8 cellular contexts compared by ENCODE assay signal in the genomic region with DNA sequence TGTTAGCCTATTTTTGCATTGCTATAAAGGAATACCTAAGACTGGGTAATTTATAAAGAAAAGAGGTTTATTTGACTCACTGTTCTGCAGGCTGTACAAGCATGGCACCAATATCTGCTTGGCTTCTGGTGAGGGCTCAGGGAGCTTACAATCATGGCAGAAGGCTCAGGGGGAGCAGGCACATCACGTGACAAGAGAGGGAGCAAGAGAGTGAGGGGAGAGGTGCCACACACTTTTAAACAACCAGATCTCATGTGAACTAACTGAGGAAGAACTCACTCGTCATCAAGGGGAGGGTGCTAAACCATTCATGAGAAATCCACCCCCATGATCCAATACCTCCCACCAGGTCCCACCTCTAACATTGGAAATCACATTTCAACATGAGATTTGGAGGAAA.
"Had no signal": no experiment of that assay in that cellular context is flagged by ENCODE, and none has a peak within 500 bp of the region (broad histone marks: within the 10 kb centered on the region; RNA-seq: fewer than 3 reads in every experiment).

No MANE protein-coding gene starts in this region.

- DNase-seq: GM23248, H7, HFFc6, KG1 had no signal

- ATAC-seq: HCT116 had no signal

- H3K4me3 Mint-ChIP-seq: HFFc6, IgD-negative memory B cell had no signal

- H3K4me3 ChIP-seq: GM23248, HAP-1 had no signal

- H2AFZ ChIP-seq: GM23248 had no signal

- H3K27ac ChIP-seq: GM23248 had no signal

- H3K9ac ChIP-seq: GM23248 had no signal

- H3K4me1 Mint-ChIP-seq: IgD-negative memory B cell had no signal

- H3K27ac Mint-ChIP-seq: HFFc6 had no signal

- FAIRE-seq: HTR-8/SVneo had no signal

- H3K36me3 ChIP-seq: HAP-1 had no signal
